Comparison of ENCODE assay signal across 20 cellular contexts in genomic region chr16:49213594-49213993, GRCh38.
"Had no signal": no experiment of that assay in that cellular context is flagged by ENCODE, and none has a peak within 500 bp of the region (broad histone marks: within the 10 kb centered on the region; RNA-seq: fewer than 3 reads in every experiment).

No MANE protein-coding gene starts in this region.

- H3K9me3 ChIP-seq: esophagus muscularis mucosa, gastroesophageal sphincter, heart left ventricle, left ventricle myocardium inferior, mucosa of descending colon, right lobe of liver, stomach, vagina had no signal

- H3K27ac ChIP-seq: esophagus muscularis mucosa, gastroesophageal sphincter, heart left ventricle, left ventricle myocardium inferior, right lobe of liver, stomach, vagina had no signal

- H3K4me1 ChIP-seq: esophagus muscularis mucosa, gastroesophageal sphincter, heart left ventricle, left ventricle myocardium inferior, right lobe of liver, stomach, vagina had no signal

- H3K4me3 ChIP-seq: esophagus muscularis mucosa, gastroesophageal sphincter, heart left ventricle, left ventricle myocardium inferior, mucosa of descending colon, right lobe of liver, stomach, vagina had no signal

- H3K27me3 ChIP-seq: esophagus muscularis mucosa, right lobe of liver had no signal

- H3K36me3 ChIP-seq: esophagus muscularis mucosa, gastroesophageal sphincter, heart left ventricle, left ventricle myocardium inferior, right lobe of liver, stomach, vagina had no signal

- ATAC-seq: gastroesophageal sphincter; heart left ventricle; mucosa of descending colon; right lobe of liver; stimulated activated effector memory CD8-positive, alpha-beta T cell treated with anti-CD3 and anti-CD28 coated beads, Interleukin-12 subunit alpha, Interleukin-12 subunit beta, amount 100 ng/mL, for 72 hours had no signal

- DNase-seq: activated CD4-positive, alpha-beta T cell treated with anti-CD3 and anti-CD28 coated beads for 1 hour; activated CD4-positive, alpha-beta T cell treated with anti-CD3 and anti-CD28 coated beads, Interleukin-2, amount 50 U/mL, for 48 hours; activated naive CD8-positive, alpha-beta T cell treated with anti-CD3 and anti-CD28 coated beads for 36 hours; activated T-cell treated with anti-CD3 and anti-CD28 coated beads for 4 hours; amniotic stem cell; effector CD8-positive, alpha-beta T cell; heart left ventricle; kidney glomerular epithelial cell; left ventricle myocardium inferior; mucosa of descending colon; naive B cell; right lobe of liver; small intestine; stimulated activated CD4-positive, alpha-beta T cell treated with anti-CD3 and anti-CD28 coated beads, Interleukin-4, amount 100 ng/mL, for 24 hours; stomach; trophoblast cell had no signal
